Comparison of ENCODE assay signal across 9 cellular contexts in the genomic region with DNA sequence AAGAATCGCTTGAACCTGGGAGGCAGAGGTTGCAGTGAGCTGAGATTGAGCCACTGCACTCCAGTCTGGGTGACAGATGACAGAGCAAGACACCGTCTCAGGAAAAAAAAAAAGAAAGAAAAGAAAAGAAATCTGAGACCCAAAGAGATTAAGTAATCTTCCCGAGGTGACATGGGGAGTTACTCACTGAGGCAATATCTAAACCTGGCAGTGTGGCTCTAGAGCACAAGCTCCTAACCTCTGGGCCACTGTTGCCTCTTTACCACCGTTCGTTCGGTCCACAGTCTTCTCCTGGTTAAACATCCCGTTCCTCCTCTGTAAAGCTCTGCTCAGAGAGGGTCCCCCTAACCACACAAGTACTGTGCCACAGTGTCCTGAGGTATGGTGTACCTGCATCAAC. TPM values are rescaled to one million over a fixed set of nuclear protein-coding genes. Genes with fewer than 3 reads are reported as not detected.
A peak's percentile ranks its signal among the peaks of the same experiment; 100 is the strongest.
DNase-seq lines count a peak whose midpoint lies in the region; ATAC-seq and TF ChIP-seq lines count a peak whose summit lies in the region.
"Had no signal": no experiment of that assay in that cellular context is flagged by ENCODE, and none has a peak within 500 bp of the region (broad histone marks: within the 10 kb centered on the region; RNA-seq: fewer than 3 reads in every experiment).

No MANE protein-coding gene starts in this region.

- 80 to 81% methylated on average over 7 of the region's 7 CpGs for WGBS in heart right ventricle, 2 donors

- H3K9me3 ChIP-seq in iPS-15b (ENCODE audit: control insufficient read depth, insufficient read depth, low read length): no peaks in the 10 kb centered on the region
- no peaks in the 10 kb centered on the region for H3K9me3 ChIP-seq in heart right ventricle

- no peaks in the 10 kb centered on the region for H3K9me3 Mint-ChIP-seq in activated T-cell treated with anti-CD3 and anti-CD28 coated beads, Interleukin-2, amount 50 U/mL, for 4 hours
- no peaks in the 10 kb centered on the region for H3K9me3 Mint-ChIP-seq in activated CD8-positive, alpha-beta T cell treated with anti-CD3 and anti-CD28 coated beads for 36 hours
- H3K9me3 Mint-ChIP-seq in stimulated activated effector memory CD8-positive, alpha-beta T cell treated with anti-CD3 and anti-CD28 coated beads, Interleukin-12 subunit alpha, Interleukin-12 subunit beta, amount 100 ng/mL, for 72 hours: no peaks in the 10 kb centered on the region

- peak overlapping the region in 1 of 10 donors; percentile 98 for H3K27ac ChIP-seq in heart right ventricle

- H3K36me3 Mint-ChIP-seq in activated T-cell treated with anti-CD3 and anti-CD28 coated beads, Interleukin-2, amount 50 U/mL, for 4 hours (ENCODE audit: insufficient read depth): no peaks in the 10 kb centered on the region
- H3K36me3 Mint-ChIP-seq in activated CD8-positive, alpha-beta T cell treated with anti-CD3 and anti-CD28 coated beads for 36 hours (ENCODE audit: low read depth): peaks cover 13% of the 10 kb centered on the region
- peaks cover 34% of the 10 kb centered on the region for H3K36me3 Mint-ChIP-seq in stimulated activated effector memory CD8-positive, alpha-beta T cell treated with anti-CD3 and anti-CD28 coated beads, Interleukin-12 subunit alpha, Interleukin-12 subunit beta, amount 100 ng/mL, for 72 hours

- peaks cover 10% of the 10 kb centered on the region for H3K4me1 Mint-ChIP-seq in activated T-cell treated with anti-CD3 and anti-CD28 coated beads, Interleukin-2, amount 50 U/mL, for 4 hours (ENCODE audit: low read depth)
- peaks cover 19% of the 10 kb centered on the region for H3K4me1 Mint-ChIP-seq in activated CD8-positive, alpha-beta T cell treated with anti-CD3 and anti-CD28 coated beads for 36 hours (ENCODE audit: low read depth)
- H3K4me1 Mint-ChIP-seq in stimulated activated effector memory CD8-positive, alpha-beta T cell treated with anti-CD3 and anti-CD28 coated beads, Interleukin-12 subunit alpha, Interleukin-12 subunit beta, amount 100 ng/mL, for 72 hours: peaks cover 24% of the 10 kb centered on the region

- no peaks in the 10 kb centered on the region for H3K27me3 ChIP-seq in iPS-15b (ENCODE audit: control insufficient read depth, insufficient read depth, low read length)
- no peaks in the 10 kb centered on the region for H3K27me3 ChIP-seq in heart right ventricle

- H3K4me3 Mint-ChIP-seq in activated T-cell treated with anti-CD3 and anti-CD28 coated beads, Interleukin-2, amount 50 U/mL, for 4 hours: peak overlapping the region; percentile 95
- peak overlapping the region; percentile 97 for H3K4me3 Mint-ChIP-seq in activated CD8-positive, alpha-beta T cell treated with anti-CD3 and anti-CD28 coated beads for 36 hours
- H3K4me3 Mint-ChIP-seq in stimulated activated effector memory CD8-positive, alpha-beta T cell treated with anti-CD3 and anti-CD28 coated beads, Interleukin-12 subunit alpha, Interleukin-12 subunit beta, amount 100 ng/mL, for 72 hours: peak overlapping the region; percentile 89

- CTCF ChIA-PET in activated CD8-positive, alpha-beta T cell treated with anti-CD3 and anti-CD28 coated beads for 36 hours (lab: Charles Lee): interaction anchor here (1.7 to 5.5 kb wide), 4 partner anchors 13 to 93 kb away, joined by 3 to 73 read pairs (median 6); no protein-coding TSS in a partner anchor

- DNase-seq in activated T-cell treated with anti-CD3 and anti-CD28 coated beads, Interleukin-2, amount 50 U/mL, for 4 hours: no peak
- no peak for DNase-seq in activated T-cell treated with anti-CD3 and anti-CD28 coated beads, Interleukin-2, amount 50 U/mL, for 48 hours
- DNase-seq in activated CD8-positive, alpha-beta T cell treated with anti-CD3 and anti-CD28 coated beads for 36 hours: no peak
- no peak for DNase-seq in stimulated activated effector memory CD8-positive, alpha-beta T cell treated with anti-CD3 and anti-CD28 coated beads, Interleukin-12 subunit alpha, Interleukin-12 subunit beta, amount 100 ng/mL, for 72 hours (ENCODE audit: low spot score in 2 of 2)
- DNase-seq in left ventricle myocardium superior: no peak
- no peak for DNase-seq in NCI-H1694 (lab: John Stamatoyannopoulos, UW)
- no peak for DNase-seq in heart right ventricle
- DNase-seq: NCI-H1436 had no signal

- TF ChIP-seq CTCF in activated CD8-positive, alpha-beta T cell treated with anti-CD3 and anti-CD28 coated beads for 36 hours (IDR thresholded peaks at IDR 0.05): no peak
- no peak for TF ChIP-seq CTCF in heart right ventricle (IDR thresholded peaks at IDR 0.05)

- intact Hi-C loops in activated CD8-positive, alpha-beta T cell treated with anti-CD3 and anti-CD28 coated beads for 36 hours (cut with micrococcal nuclease): no loop called here
- intact Hi-C loops in left ventricle myocardium superior (cut with micrococcal nuclease) (no loop called here), heart right ventricle (cut with DNase I) (loop anchor here in 2 of 10 donors (5.0 to 10.0 kb wide), 2 partner anchors 44 to 201 kb away; a partner anchor contains a TSS)

- no peaks in the 10 kb centered on the region for H3K4me1 ChIP-seq in iPS-15b (ENCODE audit: control insufficient read depth, insufficient read depth, low read length)
- H3K4me1 ChIP-seq in heart right ventricle: peaks cover 2 to 22% (median 14%) of the 10 kb centered on the region in 9 donors

- H3K36me3 ChIP-seq in iPS-15b (ENCODE audit: control insufficient read depth, insufficient read depth, low read length): no peaks in the 10 kb centered on the region
- peaks cover 0 to 17% (median 0%) of the 10 kb centered on the region in 9 donors for H3K36me3 ChIP-seq in heart right ventricle

- ATAC-seq in activated T-cell treated with anti-CD3 and anti-CD28 coated beads, Interleukin-2, amount 50 U/mL, for 4 hours: no peak
- no peak for ATAC-seq in activated CD8-positive, alpha-beta T cell treated with anti-CD3 and anti-CD28 coated beads for 36 hours
- no peak for ATAC-seq in stimulated activated effector memory CD8-positive, alpha-beta T cell treated with anti-CD3 and anti-CD28 coated beads, Interleukin-12 subunit alpha, Interleukin-12 subunit beta, amount 100 ng/mL, for 72 hours
- ATAC-seq in left ventricle myocardium superior: no peak
- no peak for ATAC-seq in heart right ventricle

- H3K9ac ChIP-seq in iPS-15b (ENCODE audit: low read depth, low read length): no peak overlapping the region

- POLR2A ChIA-PET in activated CD8-positive, alpha-beta T cell treated with anti-CD3 and anti-CD28 coated beads for 36 hours (lab: Charles Lee): interaction anchor here (1.1 to 2.8 kb wide), 8 partner anchors 8 to 135 kb away, joined by 3 to 13 read pairs (median 6); a partner anchor contains a TSS

- peak overlapping the region; percentile 96 for H3K27ac Mint-ChIP-seq in activated CD8-positive, alpha-beta T cell treated with anti-CD3 and anti-CD28 coated beads for 36 hours
- H3K27ac Mint-ChIP-seq in stimulated activated effector memory CD8-positive, alpha-beta T cell treated with anti-CD3 and anti-CD28 coated beads, Interleukin-12 subunit alpha, Interleukin-12 subunit beta, amount 100 ng/mL, for 72 hours: peak overlapping the region; percentile 98

- H3K27me3 Mint-ChIP-seq in activated T-cell treated with anti-CD3 and anti-CD28 coated beads, Interleukin-2, amount 50 U/mL, for 4 hours (ENCODE audit: low read depth): no peaks in the 10 kb centered on the region
- no peaks in the 10 kb centered on the region for H3K27me3 Mint-ChIP-seq in activated CD8-positive, alpha-beta T cell treated with anti-CD3 and anti-CD28 coated beads for 36 hours

- H3K4me3 ChIP-seq in iPS-15b (ENCODE audit: low read depth, low read length): peak overlapping the region; percentile 97
- peak overlapping the region in 2 of 10 donors; percentile 84 to 89 for H3K4me3 ChIP-seq in heart right ventricle

RNA-seq across cellular contexts. Expression of a gene that starts 1.5 kb away (rescaled TPM):
- 10 to 100 TPM; 10.5 to 11.1 (median 11.0) TPM for total RNA-seq in activated T-cell treated with anti-CD3 and anti-CD28 coated beads, Interleukin-2, amount 50 U/mL, for 4 hours
- total RNA-seq in activated CD8-positive, alpha-beta T cell treated with anti-CD3 and anti-CD28 coated beads for 36 hours: 10 to 100 TPM; 44.9 to 46.0 TPM
- total RNA-seq in left ventricle myocardium superior: 33.5 TPM
- total RNA-seq in heart right ventricle: 10 to 100 TPM; 27.8 to 44.3 (median 40.1) TPM
- 10 to 100 TPM; 25.7 to 26.9 TPM for polyA plus RNA-seq in heart right ventricle

RNA-seq across cellular contexts. Expression of a gene that starts 23.2 kb away (rescaled TPM):
- total RNA-seq in activated T-cell treated with anti-CD3 and anti-CD28 coated beads, Interleukin-2, amount 50 U/mL, for 4 hours: 10 to 100 TPM; 55.9 to 65.3 (median 62.4) TPM
- total RNA-seq in activated CD8-positive, alpha-beta T cell treated with anti-CD3 and anti-CD28 coated beads for 36 hours: 10 to 100 TPM; 40.7 to 43.6 TPM
- total RNA-seq in left ventricle myocardium superior (5.1 TPM), heart right ventricle (10 to 100 TPM in 2 of 10 donors, 1 to 10 TPM in 8; 5.3 to 14.1 (median 7.9) TPM)
- 10 to 100 TPM; 14.9 to 22.2 TPM for polyA plus RNA-seq in heart right ventricle

RNA-seq across cellular contexts. Expression of a gene that starts 32.8 kb away (rescaled TPM):
- 100 to 1,000 TPM; 132 to 146 (median 134) TPM for total RNA-seq in activated T-cell treated with anti-CD3 and anti-CD28 coated beads, Interleukin-2, amount 50 U/mL, for 4 hours
- 10 to 100 TPM; 57.0 to 59.2 TPM for total RNA-seq in activated CD8-positive, alpha-beta T cell treated with anti-CD3 and anti-CD28 coated beads for 36 hours
- 28.9 TPM for total RNA-seq in left ventricle myocardium superior
- total RNA-seq in heart right ventricle: 10 to 100 TPM; 22.0 to 31.9 (median 27.0) TPM
- polyA plus RNA-seq in heart right ventricle: 10 to 100 TPM; 25.8 to 54.5 TPM

RNA-seq across cellular contexts. Expression of a gene that starts 44.3 kb away (rescaled TPM):
- total RNA-seq in activated T-cell treated with anti-CD3 and anti-CD28 coated beads, Interleukin-2, amount 50 U/mL, for 4 hours: 1 to 10 TPM; 4.8 to 6.0 (median 5.5) TPM
- total RNA-seq in activated CD8-positive, alpha-beta T cell treated with anti-CD3 and anti-CD28 coated beads for 36 hours: 1 to 10 TPM; 4.6 to 4.8 TPM
- 12.1 TPM for total RNA-seq in left ventricle myocardium superior
- total RNA-seq in heart right ventricle: 10 to 100 TPM; 10.6 to 34.0 (median 15.1) TPM
- polyA plus RNA-seq in heart right ventricle: 10 to 100 TPM; 11.2 to 13.3 TPM

RNA-seq across cellular contexts. Expression of a gene that starts 45.5 kb away (rescaled TPM):
- 100 to 1,000 TPM; 125 to 128 (median 126) TPM for total RNA-seq in activated T-cell treated with anti-CD3 and anti-CD28 coated beads, Interleukin-2, amount 50 U/mL, for 4 hours
- 10 to 100 TPM; 65.8 to 65.9 TPM for total RNA-seq in activated CD8-positive, alpha-beta T cell treated with anti-CD3 and anti-CD28 coated beads for 36 hours
- total RNA-seq in left ventricle myocardium superior (44.7 TPM), heart right ventricle (10 to 100 TPM; 37.6 to 52.8 (median 43.3) TPM)
- polyA plus RNA-seq in heart right ventricle: 10 to 100 TPM; 25.3 to 71.7 TPM
